Comparison of ENCODE assay signal across 10 cellular contexts in the genomic region with DNA sequence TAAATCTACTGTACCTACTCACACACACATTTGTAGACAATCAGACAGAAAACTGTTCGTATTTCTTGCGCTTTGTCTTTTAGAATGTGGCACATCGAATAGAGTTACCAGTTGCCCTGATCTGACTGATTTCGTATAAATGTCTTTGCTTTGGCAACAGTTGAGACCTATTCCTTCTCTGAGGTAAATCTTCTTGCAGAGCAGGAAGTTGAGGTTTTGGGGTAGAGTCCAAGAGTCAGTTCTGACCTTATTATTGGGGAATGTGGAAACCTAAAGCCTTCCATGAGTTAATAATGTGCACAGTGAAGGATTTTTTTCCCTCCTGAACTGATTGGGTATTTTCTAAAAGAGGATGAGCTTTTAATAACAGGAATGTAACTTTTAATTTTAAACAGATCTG.
DNase-seq lines count a peak whose midpoint lies in the region; ATAC-seq, FAIRE-seq and TF ChIP-seq lines count a peak whose summit lies in the region.
"Had no signal": no experiment of that assay in that cellular context is flagged by ENCODE, and none has a peak within 500 bp of the region (broad histone marks: within the 10 kb centered on the region; RNA-seq: fewer than 3 reads in every experiment).

No MANE protein-coding gene starts in this region.

- no peak overlapping the region for H3K27ac Mint-ChIP-seq in stimulated activated naive B cell treated with anti-CD40 and anti-IgM and Interleukin-4, amounts not matched to agents 10 μg/mL and 1 μg/mL and 100 μg/mL, for 72 hours
- H3K27ac Mint-ChIP-seq: activated CD8-positive, alpha-beta T cell treated with anti-CD3 and anti-CD28 coated beads, Interleukin-2, amount 10 ng/mL, durations not matched to agents 7 days and 5 days had no signal

- DNase-seq in H54 (ENCODE audit: insufficient read length, low spot score) (peak; percentile 34), SK-N-MC (ENCODE audit: low read depth, low spot score) (no peak), fibroblast of the conjunctiva (ENCODE audit: low read depth) (peak; percentile 91), UCSD-AML1 (lab: John Stamatoyannopoulos, UW; ENCODE audit: unreplicated experiment) (no peak), kidney (no peak), NCI-H1105 (lab: John Stamatoyannopoulos, UW) (no peak)
- DNase-seq in stimulated activated naive B cell treated with anti-CD40 and anti-IgM and Interleukin-4, amounts not matched to agents 10 μg/mL and 1 μg/mL and 100 μg/mL, for 72 hours: no peak
- DNase-seq: activated CD8-positive, alpha-beta T cell treated with anti-CD3 and anti-CD28 coated beads, Interleukin-2, amount 10 ng/mL, durations not matched to agents 7 days and 5 days; erythroblast had no signal

- FAIRE-seq in H54 (lab: Jason Lieb, UNC): peak; percentile 97
- no peak for FAIRE-seq in kidney (lab: Jason Lieb, UNC)

- no peak for TF ChIP-seq CTCF in kidney (IDR thresholded peaks at IDR 0.05; ENCODE audit: borderline replicate concordance, extremely low read depth, insufficient read depth)

- no peaks in the 10 kb centered on the region for H3K36me3 ChIP-seq in SK-N-MC (ENCODE audit: insufficient read depth, low read length)
- no peaks in the 10 kb centered on the region for H3K36me3 ChIP-seq in stomach smooth muscle (ENCODE audit: control insufficient read depth in 2 of 2, insufficient read depth in 2 of 2, low read length in 2 of 2)
- H3K36me3 ChIP-seq in kidney (ENCODE audit: control insufficient read depth in 1 of 2, insufficient read depth in 2 of 2, low read length in 2 of 2): no peaks in the 10 kb centered on the region

- peaks cover 0 to 3% of the 10 kb centered on the region in 2 donors for H3K9me3 Mint-ChIP-seq in stimulated activated naive B cell treated with anti-CD40 and anti-IgM and Interleukin-4, amounts not matched to agents 10 μg/mL and 1 μg/mL and 100 μg/mL, for 72 hours

- intact Hi-C loops in kidney (cut with DNase I): no loop called here

- H3K9me3 ChIP-seq in SK-N-MC (ENCODE audit: low read depth, low read length) (no peaks in the 10 kb centered on the region), stomach smooth muscle (ENCODE audit: control insufficient read depth in 2 of 2, low read length in 2 of 2) (no peaks in the 10 kb centered on the region), kidney (ENCODE audit: control insufficient read depth in 1 of 2, low read length in 2 of 2) (no peaks in the 10 kb centered on the region)

- H3K4me1 Mint-ChIP-seq in stimulated activated naive B cell treated with anti-CD40 and anti-IgM and Interleukin-4, amounts not matched to agents 10 μg/mL and 1 μg/mL and 100 μg/mL, for 72 hours: no peaks in the 10 kb centered on the region

- H3K4me3 Mint-ChIP-seq in stimulated activated naive B cell treated with anti-CD40 and anti-IgM and Interleukin-4, amounts not matched to agents 10 μg/mL and 1 μg/mL and 100 μg/mL, for 72 hours: no peak overlapping the region
- H3K4me3 Mint-ChIP-seq: activated CD8-positive, alpha-beta T cell treated with anti-CD3 and anti-CD28 coated beads, Interleukin-2, amount 10 ng/mL, durations not matched to agents 7 days and 5 days had no signal

- no peaks in the 10 kb centered on the region for H3K27me3 ChIP-seq in stomach smooth muscle (ENCODE audit: control insufficient read depth in 1 of 2, insufficient read depth in 2 of 2, low read length in 2 of 2)

- H3K4me1 ChIP-seq in stomach smooth muscle (ENCODE audit: control insufficient read depth, insufficient read depth, low read length) (peaks cover 5% of the 10 kb centered on the region), kidney (ENCODE audit: control insufficient read depth in 1 of 2, insufficient read depth in 1 of 2, low read depth in 1 of 2, low read length in 2 of 2) (peaks cover 4 to 7% of the 10 kb centered on the region in 2 donors)

- no peaks in the 10 kb centered on the region for H3K36me3 Mint-ChIP-seq in stimulated activated naive B cell treated with anti-CD40 and anti-IgM and Interleukin-4, amounts not matched to agents 10 μg/mL and 1 μg/mL and 100 μg/mL, for 72 hours

- H3K4me3 ChIP-seq in SK-N-MC (peak overlapping the region; percentile 66), stomach smooth muscle (ENCODE audit: low read length in 2 of 2) (no peak overlapping the region), kidney (ENCODE audit: low read length in 2 of 2) (no peak overlapping the region)

- TF ChIP-seq POLR2A in H54 (IDR thresholded peaks at IDR 0.05; ENCODE audit: low read depth, low read length): no peak

- H3K27me3 Mint-ChIP-seq in stimulated activated naive B cell treated with anti-CD40 and anti-IgM and Interleukin-4, amounts not matched to agents 10 μg/mL and 1 μg/mL and 100 μg/mL, for 72 hours: peaks cover 0 to 4% of the 10 kb centered on the region in 2 donors

- H3K27ac ChIP-seq in SK-N-MC (peak overlapping the region; percentile 96), stomach smooth muscle (ENCODE audit: low read length) (peak overlapping the region; percentile 13), kidney (ENCODE audit: low read depth in 2 of 2, low read length in 2 of 2) (peak overlapping the region in 1 of 2 donors; percentile 13)

- peak overlapping the region; percentile 73 for H3K9ac ChIP-seq in SK-N-MC (ENCODE audit: insufficient read length)
- no peak overlapping the region for H3K9ac ChIP-seq in stomach smooth muscle (ENCODE audit: low read length in 2 of 2)
- no peak overlapping the region for H3K9ac ChIP-seq in kidney (ENCODE audit: low read length in 2 of 2)

- ATAC-seq in stimulated activated naive B cell treated with anti-CD40 and anti-IgM and Interleukin-4, amounts not matched to agents 10 μg/mL and 1 μg/mL and 100 μg/mL, for 72 hours (replicated peaks): no peak
- ATAC-seq: activated CD8-positive, alpha-beta T cell treated with anti-CD3 and anti-CD28 coated beads, Interleukin-2, amount 10 ng/mL, durations not matched to agents 7 days and 5 days had no signal

Comparison
In these comparisons a context has a peak if more than half of its experiments do, and no peak if none do; other contexts are left out.
1. DNase-seq: peak in H54 (single experiment) and fibroblast of the conjunctiva (single experiment); none in SK-N-MC (single experiment), stimulated activated naive B cell treated with anti-CD40 and anti-IgM and Interleukin-4, amounts not matched to agents 10 μg/mL and 1 μg/mL and 100 μg/mL, for 72 hours (single experiment), UCSD-AML1 (single experiment), kidney (single experiment) and NCI-H1105 (single experiment).